In genomic region chr1:39992888-39993287, GRCh38 we compare ENCODE assay signal across 1 cellular context.
TF ChIP-seq lines count a peak whose summit lies in the region.

No MANE protein-coding gene starts in this region.

TF ChIP-seq in IMR-90, 13 proteins besides CTCF, POLR2A, EP300 and RAD21:
- TF ChIP-seq ELK1 (IDR thresholded peaks at IDR 0.05; ENCODE audit: borderline replicate concordance, low read depth, low read length): no peak
- no peak for TF ChIP-seq FOS (IDR thresholded peaks at IDR 0.05; ENCODE audit: low read depth, low read length)
- TF ChIP-seq CHD1 (IDR thresholded peaks at IDR 0.05; ENCODE audit: low read depth, low read length): no peak
- no peak for TF ChIP-seq CEBPB (IDR thresholded peaks at IDR 0.05; ENCODE audit: low read depth, low read length)
- no peak for TF ChIP-seq NFE2L2 (IDR thresholded peaks at IDR 0.05; ENCODE audit: low read depth, low read length)
- TF ChIP-seq MAFK (IDR thresholded peaks at IDR 0.05; ENCODE audit: low read depth, low read length): no peak
- TF ChIP-seq MAZ (IDR thresholded peaks at IDR 0.05; ENCODE audit: borderline replicate concordance, low read depth, low read length): no peak
- no peak for TF ChIP-seq SMC3 (IDR thresholded peaks at IDR 0.05; ENCODE audit: low read depth, low read length)
- no peak for TF ChIP-seq USF2 (IDR thresholded peaks at IDR 0.05; ENCODE audit: low read depth, low read length)
- no peak for TF ChIP-seq RFX5 (IDR thresholded peaks at IDR 0.05; ENCODE audit: low read depth, low read length)
- TF ChIP-seq RCOR1 (IDR thresholded peaks at IDR 0.05; ENCODE audit: insufficient replicate concordance, low read length): no peak
- TF ChIP-seq MXI1 (IDR thresholded peaks at IDR 0.05; ENCODE audit: borderline replicate concordance, low read depth, low read length): no peak
- no peak for TF ChIP-seq BHLHE40 (IDR thresholded peaks at IDR 0.05; ENCODE audit: low read depth, low read length)
